1 cellular context compared by ENCODE assay signal in the genomic region with DNA sequence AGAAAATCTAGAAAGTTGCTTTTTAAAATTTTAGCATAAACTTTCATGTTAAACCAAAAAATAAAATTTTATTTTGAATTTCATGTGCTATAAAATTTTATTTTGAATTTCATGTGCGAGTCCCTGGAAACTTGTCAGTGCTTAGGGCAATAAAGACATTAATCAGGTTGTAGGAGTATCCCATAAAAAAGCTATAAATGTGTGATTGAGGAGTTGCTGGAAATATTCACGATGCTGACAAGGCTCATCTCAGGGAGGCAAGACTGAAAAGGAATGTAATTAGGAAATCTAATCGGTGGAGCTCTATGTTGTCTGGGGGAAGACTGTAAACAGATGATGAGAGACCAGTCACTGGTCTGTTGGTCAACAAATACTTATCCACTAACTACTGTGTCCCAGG.
TF ChIP-seq lines count a peak whose summit lies in the region.

No MANE protein-coding gene starts in this region.

TF ChIP-seq in K562, 482 proteins besides CTCF, POLR2A, EP300 and RAD21 (continued from another document):
- TF ChIP-seq, protein P1, sequence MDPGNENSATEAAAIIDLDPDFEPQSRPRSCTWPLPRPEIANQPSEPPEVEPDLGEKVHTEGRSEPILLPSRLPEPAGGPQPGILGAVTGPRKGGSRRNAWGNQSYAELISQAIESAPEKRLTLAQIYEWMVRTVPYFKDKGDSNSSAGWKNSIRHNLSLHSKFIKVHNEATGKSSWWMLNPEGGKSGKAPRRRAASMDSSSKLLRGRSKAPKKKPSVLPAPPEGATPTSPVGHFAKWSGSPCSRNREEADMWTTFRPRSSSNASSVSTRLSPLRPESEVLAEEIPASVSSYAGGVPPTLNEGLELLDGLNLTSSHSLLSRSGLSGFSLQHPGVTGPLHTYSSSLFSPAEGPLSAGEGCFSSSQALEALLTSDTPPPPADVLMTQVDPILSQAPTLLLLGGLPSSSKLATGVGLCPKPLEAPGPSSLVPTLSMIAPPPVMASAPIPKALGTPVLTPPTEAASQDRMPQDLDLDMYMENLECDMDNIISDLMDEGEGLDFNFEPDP (CRISPR knock-in tag; IDR thresholded peaks at IDR 0.05), result no peak
- TF ChIP-seq HMG20A (CRISPR knock-in tag; conservative IDR thresholded peaks at IDR 0.05), result no peak
- no peak for TF ChIP-seq SP2 (IDR thresholded peaks at IDR 0.05; ENCODE audit: extremely low read depth, low read depth, low read length, poor library complexity, severe bottlenecking)
- TF ChIP-seq, protein P2, sequence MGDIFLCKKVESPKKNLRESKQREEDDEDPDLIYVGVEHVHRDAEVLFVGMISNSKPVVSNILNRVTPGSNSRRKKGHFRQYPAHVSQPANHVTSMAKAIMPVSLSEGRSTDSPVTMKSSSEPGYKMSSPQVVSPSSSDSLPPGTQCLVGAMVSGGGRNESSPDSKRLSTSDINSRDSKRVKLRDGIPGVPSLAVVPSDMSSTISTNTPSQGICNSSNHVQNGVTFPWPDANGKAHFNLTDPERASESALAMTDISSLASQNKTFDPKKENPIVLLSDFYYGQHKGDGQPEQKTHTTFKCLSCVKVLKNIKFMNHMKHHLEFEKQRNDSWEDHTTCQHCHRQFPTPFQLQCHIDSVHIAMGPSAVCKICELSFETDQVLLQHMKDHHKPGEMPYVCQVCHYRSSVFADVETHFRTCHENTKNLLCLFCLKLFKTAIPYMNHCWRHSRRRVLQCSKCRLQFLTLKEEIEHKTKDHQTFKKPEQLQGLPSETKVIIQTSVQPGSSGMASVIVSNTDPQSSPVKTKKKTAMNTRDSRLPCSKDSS (IDR thresholded peaks at IDR 0.05; ENCODE audit: low read depth, partially characterized antibody), result no peak
- TF ChIP-seq, protein P3, sequence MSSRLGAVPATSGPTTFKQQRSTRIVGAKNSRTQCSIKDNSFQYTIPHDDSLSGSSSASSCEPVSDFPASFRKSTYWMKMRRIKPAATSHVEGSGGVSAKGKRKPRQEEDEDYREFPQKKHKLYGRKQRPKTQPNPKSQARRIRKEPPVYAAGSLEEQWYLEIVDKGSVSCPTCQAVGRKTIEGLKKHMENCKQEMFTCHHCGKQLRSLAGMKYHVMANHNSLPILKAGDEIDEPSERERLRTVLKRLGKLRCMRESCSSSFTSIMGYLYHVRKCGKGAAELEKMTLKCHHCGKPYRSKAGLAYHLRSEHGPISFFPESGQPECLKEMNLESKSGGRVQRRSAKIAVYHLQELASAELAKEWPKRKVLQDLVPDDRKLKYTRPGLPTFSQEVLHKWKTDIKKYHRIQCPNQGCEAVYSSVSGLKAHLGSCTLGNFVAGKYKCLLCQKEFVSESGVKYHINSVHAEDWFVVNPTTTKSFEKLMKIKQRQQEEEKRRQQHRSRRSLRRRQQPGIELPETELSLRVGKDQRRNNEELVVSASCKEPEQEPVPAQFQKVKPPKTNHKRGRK (tag; IDR thresholded peaks at IDR 0.05), result no peak
